Comparison of ENCODE assay signal across 12 cellular contexts in the genomic region with DNA sequence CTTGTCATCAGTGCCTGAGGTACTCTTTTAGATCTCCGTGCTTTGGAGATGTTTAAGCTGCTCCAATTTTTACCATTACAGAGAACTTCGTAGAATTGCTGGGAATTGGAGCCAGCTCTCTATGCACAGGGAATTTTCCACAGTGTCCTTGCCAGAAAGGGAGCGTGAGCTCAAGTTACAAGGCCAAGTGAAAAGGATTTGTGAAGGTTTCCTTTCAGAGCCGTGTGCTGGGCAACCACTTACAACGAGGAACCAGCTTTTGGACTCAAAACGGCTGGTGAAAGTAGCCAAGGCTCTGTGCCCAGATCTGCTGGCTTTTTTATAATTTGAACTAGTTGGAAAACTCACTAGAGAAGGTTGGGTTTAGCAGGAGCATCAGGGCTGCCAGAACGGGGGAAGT.
A peak's percentile ranks its signal among the peaks of the same experiment; 100 is the strongest.
DNase-seq lines count a peak whose midpoint lies in the region; ATAC-seq and TF ChIP-seq lines count a peak whose summit lies in the region.
"Had no signal": no experiment of that assay in that cellular context is flagged by ENCODE, and none has a peak within 500 bp of the region (broad histone marks: within the 10 kb centered on the region; RNA-seq: fewer than 3 reads in every experiment).

No MANE protein-coding gene starts in this region.

- H3K4me1 ChIP-seq in neuron (ENCODE audit: insufficient read depth, low read length): peaks cover 60% of the 10 kb centered on the region

- H3K9me3 ChIP-seq in neuron (ENCODE audit: low read length): peaks cover 7% of the 10 kb centered on the region
- H3K9me3 ChIP-seq: SJSA1 had no signal

- H3K4me3 ChIP-seq in fibroblast of mammary gland (ENCODE audit: control insufficient read depth, low read depth, low read length): no peak overlapping the region
- H3K4me3 ChIP-seq in neuron (ENCODE audit: low read length): no peak overlapping the region
- H3K4me3 ChIP-seq: BLaER1, SJSA1 had no signal

- peak overlapping the region; percentile 3; the same call in 1 of the 2 replicates for H3K27ac ChIP-seq in 22Rv1
- H3K27ac ChIP-seq: BLaER1, SJSA1 had no signal

- H3K27me3 ChIP-seq in neuron (ENCODE audit: insufficient read depth, low read length): no peaks in the 10 kb centered on the region
- H3K27me3 ChIP-seq: BLaER1, SJSA1 had no signal

- H3K36me3 ChIP-seq in neuron (ENCODE audit: insufficient read depth, low read length): no peaks in the 10 kb centered on the region
- H3K36me3 ChIP-seq: BLaER1, SJSA1 had no signal

- H2AFZ ChIP-seq in neuron (ENCODE audit: low read depth, low read length): peak overlapping the region; percentile 72

- DNase-seq in NCI-H446 (lab: John Stamatoyannopoulos, UW) (peak; percentile 35 to 78), fibroblast of mammary gland (ENCODE audit: low read depth) (peak; percentile 55), HuH-7 (ENCODE audit: low spot score) (no peak), NCI-H345 (lab: John Stamatoyannopoulos, UW) (no peak), NCI-H1694 (lab: John Stamatoyannopoulos, UW) (no peak)
- DNase-seq: kidney glomerular epithelial cell; stimulated activated CD4-positive, alpha-beta T cell treated with anti-CD3 and anti-CD28 coated beads, Interleukin-4, amount 100 ng/mL, for 1 hour had no signal

- no peak for TF ChIP-seq CTCF in 22Rv1 (IDR thresholded peaks at IDR 0.05)
- no peak for TF ChIP-seq CTCF in fibroblast of mammary gland (conservative IDR thresholded peaks at IDR 0.05; ENCODE audit: control insufficient read depth, insufficient read depth, low read depth, low read length)

- no peak for ATAC-seq in HG03097 (IDR thresholded peaks at IDR 0.05; ENCODE audit: low FRiP score, unreplicated experiment)

Comparison
In these comparisons a context has a peak if more than half of its experiments do, and no peak if none do; other contexts are left out.
1. DNase-seq: peak in NCI-H446 (2 of 2) and fibroblast of mammary gland (single experiment); none in HuH-7 (single experiment), NCI-H345 (single experiment) and NCI-H1694 (single experiment).